In the genomic region with DNA sequence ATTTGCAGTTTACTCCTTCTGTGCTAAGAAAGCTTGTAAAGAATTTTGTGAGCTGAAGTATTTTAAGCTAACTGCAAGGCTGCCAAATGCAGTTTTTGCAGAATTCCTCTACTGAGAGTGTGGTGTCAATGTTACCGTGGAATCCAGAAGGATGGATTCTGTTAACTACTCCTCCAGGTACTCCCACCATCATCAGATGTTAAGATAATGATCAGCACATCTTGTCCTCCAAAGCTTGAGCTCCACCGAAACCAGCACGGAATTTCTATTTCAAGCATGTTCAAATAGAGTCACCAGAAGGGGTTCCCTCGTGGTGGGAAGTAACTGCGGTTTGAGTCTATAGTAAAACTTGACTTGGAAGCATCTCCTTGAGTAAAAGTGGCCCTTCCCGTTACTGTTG, we compare ENCODE assay signal across 20 cellular contexts.
"Had no signal": no experiment of that assay in that cellular context is flagged by ENCODE, and none has a peak within 500 bp of the region (broad histone marks: within the 10 kb centered on the region; RNA-seq: fewer than 3 reads in every experiment).

No MANE protein-coding gene starts in this region.

- H3K4me1 Mint-ChIP-seq: IgD-negative memory B cell had no signal

- H3K36me3 Mint-ChIP-seq: IgD-negative memory B cell had no signal

- H3K4me3 Mint-ChIP-seq: IgD-negative memory B cell had no signal

- H3K27ac Mint-ChIP-seq: IgD-negative memory B cell had no signal

- DNase-seq: Kasumi-1, MM.1S, NCI-H1092 treated with DMSO at 0.1 percent for 48 hours, NCI-H1436, NCI-H187, NCI-H2029, NCI-H2081 treated with DMSO at 0.1 percent for 48 hours, NCI-H2171, NCI-H226, NCI-H446, NCI-H510A, NCI-H524 treated with DMSO at 0.1 percent for 48 hours, NCI-H69, NCI-H774, SHP77, SK-N-SH had no signal

- H3K27ac ChIP-seq: KMS-11, RWPE1 had no signal

- H3K9me3 ChIP-seq: SK-N-SH had no signal

- ATAC-seq: K562 had no signal
